ENCODE assay signal across 13 cellular contexts in the genomic region with DNA sequence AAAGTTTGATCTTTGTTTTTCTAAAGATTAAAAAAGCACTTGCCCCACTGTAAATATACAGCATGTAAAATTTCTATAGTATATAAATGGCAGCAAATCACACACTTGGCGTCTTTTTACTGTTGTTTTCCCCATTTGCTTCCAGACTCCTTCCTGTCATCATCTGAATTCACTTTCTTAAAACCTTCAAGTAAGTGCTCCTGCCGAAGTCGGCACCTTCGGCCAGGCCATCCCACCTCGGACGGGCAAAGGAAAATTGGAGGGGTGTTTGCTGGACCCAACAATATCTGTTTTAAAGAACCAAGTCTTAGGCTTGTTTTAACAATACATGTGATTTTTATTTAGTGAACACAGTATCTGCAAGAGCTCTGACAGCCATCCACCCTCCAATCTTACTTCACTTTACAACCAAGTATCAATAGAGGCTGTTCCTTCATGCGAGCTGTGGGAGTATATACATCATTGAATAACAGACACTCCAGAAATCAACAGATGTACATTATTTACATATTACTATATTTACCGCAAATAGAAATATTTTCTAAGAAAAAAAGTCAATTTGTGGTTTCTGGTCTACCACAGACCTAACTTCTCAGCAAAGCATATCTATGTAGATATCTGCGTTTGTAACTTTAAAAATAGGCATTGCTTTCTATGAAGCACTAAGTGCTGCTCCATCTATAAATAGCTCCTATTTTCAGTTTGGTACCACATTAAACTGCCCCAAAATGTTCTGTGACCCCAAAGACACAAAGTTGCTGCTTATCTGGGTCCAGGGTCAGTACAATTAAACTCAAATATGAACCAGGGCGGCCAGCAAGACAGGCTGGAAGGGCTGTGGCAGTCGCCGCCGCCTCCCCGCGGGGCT. TPM values are rescaled to one million over a fixed set of nuclear protein-coding genes. Genes with fewer than 3 reads are reported as not detected.
A peak's percentile ranks its signal among the peaks of the same experiment; 100 is the strongest.
DNase-seq lines count a peak whose midpoint lies in the region; ATAC-seq, FAIRE-seq and TF ChIP-seq lines count a peak whose summit lies in the region.
"Had no signal": no experiment of that assay in that cellular context is flagged by ENCODE, and none has a peak within 500 bp of the region (broad histone marks: within the 10 kb centered on the region; RNA-seq: fewer than 3 reads in every experiment).

No MANE protein-coding gene starts in this region.

- H3K27me3 ChIP-seq in cardiac muscle cell (no peaks in the 10 kb centered on the region), tibial artery (no peaks in the 10 kb centered on the region)

- peak overlapping the region in 3 of 5 experiments; percentile 11 to 78 (median 67) for H3K27ac Mint-ChIP-seq in brain

- no peak overlapping the region for H3K4me3 Mint-ChIP-seq in brain

- H3K9me3 ChIP-seq in cardiac muscle cell (ENCODE audit: low read depth) (no peaks in the 10 kb centered on the region), tibial artery (no peaks in the 10 kb centered on the region)

- TF ChIP-seq POLR2A in GM12892 (IDR thresholded peaks at IDR 0.05; ENCODE audit: low read depth, low read length): no peak

- DNase-seq in cardiac muscle cell (ENCODE audit: low read depth in 1 of 2, low spot score in 1 of 2): no peak
- DNase-seq in left ventricle myocardium superior: no peak
- DNase-seq in tibial artery: no peak
- no peak for DNase-seq in NCI-H2107 treated with DMSO at 0.1 percent for 48 hours (lab: John Stamatoyannopoulos, UW; ENCODE audit: unreplicated experiment)
- no peak for DNase-seq in GM12892 (ENCODE audit: insufficient read length)
- no peak for DNase-seq in Ammon's horn (ENCODE audit: low spot score)
- DNase-seq: EL, HCEC 1CT, NCI-H510A, SHP77 treated with DMSO at 0.1 percent for 48 hours, WERI-Rb-1 had no signal

- H3K27ac ChIP-seq in cardiac muscle cell: peak overlapping the region; percentile 81
- peak overlapping the region; percentile 72 to 86 for H3K27ac ChIP-seq in tibial artery
- H3K27ac ChIP-seq: WERI-Rb-1 had no signal

- no peak for TF ChIP-seq CTCF in cardiac muscle cell (IDR thresholded peaks at IDR 0.05; ENCODE audit: low read depth, low read length)
- no peak for TF ChIP-seq CTCF in brain (conservative IDR thresholded peaks at IDR 0.05)
- no peak for TF ChIP-seq CTCF in tibial artery (IDR thresholded peaks at IDR 0.05)

- intact Hi-C loops in left ventricle myocardium superior (cut with micrococcal nuclease) (loop anchor here (5.0 kb wide), 1 partner anchor 161 kb away; no protein-coding TSS in a partner anchor), tibial artery (cut with DNase I; ENCODE audit: low total_unique reads) (loop anchor here (5.0 kb wide), 2 partner anchors 111 to 161 kb away; partner anchors contain the start of gene CYTH3)

- no peak for FAIRE-seq in GM12892 (lab: Jason Lieb, UNC)

- H3K36me3 Mint-ChIP-seq in brain: peaks cover 49% of the 10 kb centered on the region

- H3K4me1 ChIP-seq in cardiac muscle cell (ENCODE audit: low read depth) (peaks cover 22% of the 10 kb centered on the region), tibial artery (peaks cover 0 to 31% (median 18%) of the 10 kb centered on the region in 4 donors)

- ATAC-seq in left ventricle myocardium superior (no peak), HG02759 (IDR thresholded peaks at IDR 0.05; ENCODE audit: unreplicated experiment) (peak; percentile 61)

- H3K36me3 ChIP-seq in cardiac muscle cell: peaks cover 42% of the 10 kb centered on the region
- H3K36me3 ChIP-seq in tibial artery: peaks cover 21 to 72% (median 50%) of the 10 kb centered on the region in 3 donors

- no peaks in the 10 kb centered on the region for H3K9me3 Mint-ChIP-seq in brain

- H3K4me3 ChIP-seq in cardiac muscle cell (no peak overlapping the region), tibial artery (peak overlapping the region in 1 of 2 donors; percentile 31)

- peaks cover 26% of the 10 kb centered on the region for H3K4me1 Mint-ChIP-seq in brain

- H3K27me3 Mint-ChIP-seq in brain: no peaks in the 10 kb centered on the region

RNA-seq across cellular contexts. Expression of gene USP42, which starts 56.9 kb away (rescaled TPM):
- total RNA-seq in cardiac muscle cell: 11.0 and 13.3 TPM in 2 replicates
- 10.4 and 14.2 TPM in 2 replicates for polyA plus RNA-seq in cardiac muscle cell
- total RNA-seq in left ventricle myocardium superior: 5.2 TPM
- polyA plus RNA-seq in brain (ENCODE audit: insufficient read depth, low read depth, low replicate concordance): 6.9 TPM
- polyA plus RNA-seq in GM12892 (2012; ENCODE audit: missing spikeins): 4.5 TPM
